Comparison of ENCODE assay signal across 1 cellular context in genomic region chr5:63043792-63044191, GRCh38.
TF ChIP-seq lines count a peak whose summit lies in the region.

No MANE protein-coding gene starts in this region.

TF ChIP-seq in K562, 482 proteins besides CTCF, POLR2A, EP300 and RAD21 (continued from another document):
- TF ChIP-seq ATF3 (IDR thresholded peaks at IDR 0.05): peak; percentile 34; the same call in 1 of the 2 replicates
- TF ChIP-seq ATF3 (CRISPR knock-in tag; conservative IDR thresholded peaks at IDR 0.05): no peak
- peak; percentile 90 for TF ChIP-seq ATF4 (CRISPR knock-in tag; IDR thresholded peaks at IDR 0.05)
